Comparison of ENCODE assay signal across 17 cellular contexts in the genomic region with DNA sequence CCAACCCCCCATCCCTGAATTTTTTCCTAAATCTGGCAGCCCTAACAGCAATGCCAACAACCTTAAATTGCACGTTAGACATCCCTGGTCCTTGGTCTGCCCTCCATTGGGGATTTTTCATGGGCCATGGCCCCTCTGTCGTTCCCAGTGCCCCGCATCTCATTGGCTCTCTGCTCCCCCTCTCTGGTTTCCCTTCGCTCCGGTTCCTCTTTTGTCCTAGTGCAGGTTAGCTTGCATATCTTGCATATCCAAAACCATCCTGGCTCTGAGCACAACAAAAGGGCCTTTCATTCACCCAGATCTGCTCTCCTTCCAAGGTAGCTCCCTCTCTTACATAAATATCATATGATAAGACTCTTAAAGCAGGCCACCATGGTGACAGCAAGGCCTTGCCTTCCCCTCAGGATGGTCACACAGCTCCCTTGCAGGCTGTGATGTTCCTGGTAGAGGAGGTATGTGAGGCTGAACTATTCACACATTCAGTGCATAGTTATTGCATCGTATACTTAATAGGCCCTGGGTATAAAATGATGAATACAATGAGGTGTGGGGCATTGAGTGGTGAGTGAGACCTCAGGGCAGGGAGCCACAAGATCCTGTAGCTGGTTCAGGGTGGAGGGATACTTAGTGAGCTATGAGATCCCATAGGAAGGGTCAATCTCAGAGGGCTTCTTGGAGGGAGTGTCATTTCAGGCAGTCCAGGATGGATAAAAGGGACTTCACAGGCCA. TPM values are rescaled to one million over a fixed set of nuclear protein-coding genes. Genes with fewer than 3 reads are reported as not detected.
DNase-seq lines count a peak whose midpoint lies in the region; ATAC-seq and TF ChIP-seq lines count a peak whose summit lies in the region.
"Had no signal": no experiment of that assay in that cellular context is flagged by ENCODE, and none has a peak within 500 bp of the region (broad histone marks: within the 10 kb centered on the region; RNA-seq: fewer than 3 reads in every experiment).

No MANE protein-coding gene starts in this region.

- H3K9me3 Mint-ChIP-seq in activated naive CD4-positive, alpha-beta T cell treated with anti-CD3 and anti-CD28 coated beads, Interleukin-2, amount 50 U/mL, for 24 hours = no peaks in the 10 kb centered on the region
- no peaks in the 10 kb centered on the region for H3K9me3 Mint-ChIP-seq in activated naive CD4-positive, alpha-beta T cell treated with anti-CD3 and anti-CD28 coated beads for 36 hours
- H3K9me3 Mint-ChIP-seq in IgD-negative memory B cell (no peaks in the 10 kb centered on the region), activated B cell treated with CpG ODN at 0.5 μM for 24 hours (no peaks in the 10 kb centered on the region)
- no peaks in the 10 kb centered on the region for H3K9me3 Mint-ChIP-seq in stimulated activated effector memory CD8-positive, alpha-beta T cell treated with anti-CD3 and anti-CD28 coated beads, Interleukin-12 subunit alpha, Interleukin-12 subunit beta, amount 100 ng/mL, for 72 hours

- in situ Hi-C loops in ACHN (cut with HindIII; ENCODE audit: low pct_ligation_motif_present, low pct_unique_long_range_greater_than_20kb, low sequenced_read_pairs) = no loop called here

- ATAC-seq in activated B cell treated with CpG ODN at 0.5 μM for 24 hours (ENCODE audit: low read depth) = no peak
- ATAC-seq in stimulated activated effector memory CD8-positive, alpha-beta T cell treated with anti-CD3 and anti-CD28 coated beads, Interleukin-12 subunit alpha, Interleukin-12 subunit beta, amount 100 ng/mL, for 72 hours = no peak
- ATAC-seq: SK-N-SH treated with all-trans-retinoic acid at 6 μM for 48 hours had no signal

- H3K4me3 Mint-ChIP-seq in activated naive CD4-positive, alpha-beta T cell treated with anti-CD3 and anti-CD28 coated beads, Interleukin-2, amount 50 U/mL, for 24 hours = no peak overlapping the region
- H3K4me3 Mint-ChIP-seq in activated naive CD4-positive, alpha-beta T cell treated with anti-CD3 and anti-CD28 coated beads for 36 hours = no peak overlapping the region
- peak overlapping the region in 2 of 4 donors; percentile 62 for H3K4me3 Mint-ChIP-seq in IgD-negative memory B cell
- H3K4me3 Mint-ChIP-seq in activated B cell treated with CpG ODN at 0.5 μM for 24 hours = no peak overlapping the region
- H3K4me3 Mint-ChIP-seq in stimulated activated effector memory CD8-positive, alpha-beta T cell treated with anti-CD3 and anti-CD28 coated beads, Interleukin-12 subunit alpha, Interleukin-12 subunit beta, amount 100 ng/mL, for 72 hours = no peak overlapping the region

- peaks cover 10% of the 10 kb centered on the region for H3K27me3 Mint-ChIP-seq in activated naive CD4-positive, alpha-beta T cell treated with anti-CD3 and anti-CD28 coated beads, Interleukin-2, amount 50 U/mL, for 24 hours
- peaks cover 15% of the 10 kb centered on the region for H3K27me3 Mint-ChIP-seq in activated naive CD4-positive, alpha-beta T cell treated with anti-CD3 and anti-CD28 coated beads for 36 hours (ENCODE audit: low read depth)
- no peaks in the 10 kb centered on the region for H3K27me3 Mint-ChIP-seq in IgD-negative memory B cell
- H3K27me3 Mint-ChIP-seq in activated B cell treated with CpG ODN at 0.5 μM for 24 hours = no peaks in the 10 kb centered on the region

- H3K4me1 Mint-ChIP-seq in activated naive CD4-positive, alpha-beta T cell treated with anti-CD3 and anti-CD28 coated beads, Interleukin-2, amount 50 U/mL, for 24 hours = peaks cover 60% of the 10 kb centered on the region
- H3K4me1 Mint-ChIP-seq in activated naive CD4-positive, alpha-beta T cell treated with anti-CD3 and anti-CD28 coated beads for 36 hours (ENCODE audit: low read depth) = peaks cover 49% of the 10 kb centered on the region
- H3K4me1 Mint-ChIP-seq in IgD-negative memory B cell (peaks cover 42 to 57% (median 54%) of the 10 kb centered on the region in 3 donors), activated B cell treated with CpG ODN at 0.5 μM for 24 hours (peaks cover 74% of the 10 kb centered on the region)
- H3K4me1 Mint-ChIP-seq in stimulated activated effector memory CD8-positive, alpha-beta T cell treated with anti-CD3 and anti-CD28 coated beads, Interleukin-12 subunit alpha, Interleukin-12 subunit beta, amount 100 ng/mL, for 72 hours = peaks cover 73% of the 10 kb centered on the region

- intact Hi-C loops in activated naive CD4-positive, alpha-beta T cell treated with anti-CD3 and anti-CD28 coated beads for 36 hours (cut with micrococcal nuclease) = no loop called here
- intact Hi-C loops in activated B cell treated with CpG ODN at 0.5 μM for 24 hours (cut with micrococcal nuclease) = no loop called here

- H3K36me3 Mint-ChIP-seq in activated naive CD4-positive, alpha-beta T cell treated with anti-CD3 and anti-CD28 coated beads, Interleukin-2, amount 50 U/mL, for 24 hours = peaks cover 1% of the 10 kb centered on the region
- H3K36me3 Mint-ChIP-seq in activated naive CD4-positive, alpha-beta T cell treated with anti-CD3 and anti-CD28 coated beads for 36 hours (ENCODE audit: low read depth) = no peaks in the 10 kb centered on the region
- peaks cover 3% of the 10 kb centered on the region for H3K36me3 Mint-ChIP-seq in IgD-negative memory B cell
- H3K36me3 Mint-ChIP-seq in activated B cell treated with CpG ODN at 0.5 μM for 24 hours (ENCODE audit: low read depth) = no peaks in the 10 kb centered on the region
- H3K36me3 Mint-ChIP-seq in stimulated activated effector memory CD8-positive, alpha-beta T cell treated with anti-CD3 and anti-CD28 coated beads, Interleukin-12 subunit alpha, Interleukin-12 subunit beta, amount 100 ng/mL, for 72 hours = peaks cover 11% of the 10 kb centered on the region

- TF ChIP-seq CTCF in activated B cell treated with CpG ODN at 0.5 μM for 24 hours (IDR thresholded peaks at IDR 0.05) = no peak

- DNase-seq in activated naive CD4-positive, alpha-beta T cell treated with anti-CD3 and anti-CD28 coated beads for 36 hours = no peak
- no peak for DNase-seq in activated B cell treated with CpG ODN at 0.5 μM for 24 hours
- DNase-seq in stimulated activated effector memory CD8-positive, alpha-beta T cell treated with anti-CD3 and anti-CD28 coated beads, Interleukin-12 subunit alpha, Interleukin-12 subunit beta, amount 100 ng/mL, for 72 hours (ENCODE audit: low spot score in 2 of 2) = no peak
- no peak for DNase-seq in stimulated activated CD4-positive, alpha-beta T cell treated with anti-CD3 and anti-CD28 coated beads, Interleukin-12 subunit alpha, Interleukin-12 subunit beta, amount 100 ng/mL, for 4 hours
- no peak for DNase-seq in glomerular visceral epithelial cell (ENCODE audit: extremely low spot score)
- no peak for DNase-seq in ACHN
- DNase-seq: AML-193, Karpas-422, MM.1S, NCI-H1417, NCI-H1930, NCI-H2171 treated with DMSO at 0.1 percent for 48 hours, NCI-H510A treated with DMSO at 0.1 percent for 48 hours, OCI-M1 had no signal

- CTCF ChIA-PET in activated naive CD4-positive, alpha-beta T cell treated with anti-CD3 and anti-CD28 coated beads for 36 hours (lab: Charles Lee) = no interaction called here
- CTCF ChIA-PET in activated B cell treated with CpG ODN at 0.5 μM for 24 hours (lab: Charles Lee) = interaction anchor here (1.6 to 3.3 kb wide), 2 partner anchors 103 to 116 kb away, joined by 6 to 9 read pairs; no protein-coding TSS in a partner anchor

- POLR2A ChIA-PET in activated B cell treated with CpG ODN at 0.5 μM for 24 hours (lab: Charles Lee) = interaction anchor here (8.2 to 38.9 kb wide), 2 partner anchors 14 to 26 kb away, joined by 106 to 1269 read pairs; partner anchors contain the start of gene TENT5C

- peak overlapping the region; percentile 27 for H3K27ac Mint-ChIP-seq in activated naive CD4-positive, alpha-beta T cell treated with anti-CD3 and anti-CD28 coated beads, Interleukin-2, amount 50 U/mL, for 24 hours
- H3K27ac Mint-ChIP-seq in activated naive CD4-positive, alpha-beta T cell treated with anti-CD3 and anti-CD28 coated beads for 36 hours = no peak overlapping the region
- H3K27ac Mint-ChIP-seq in IgD-negative memory B cell (peak overlapping the region; percentile 57 to 77 (median 63)), activated B cell treated with CpG ODN at 0.5 μM for 24 hours (peak overlapping the region; percentile 50)
- H3K27ac Mint-ChIP-seq in stimulated activated effector memory CD8-positive, alpha-beta T cell treated with anti-CD3 and anti-CD28 coated beads, Interleukin-12 subunit alpha, Interleukin-12 subunit beta, amount 100 ng/mL, for 72 hours = peak overlapping the region; percentile 29

RNA-seq across cellular contexts. Expression of gene TENT5C, which starts 45.2 kb away (rescaled TPM):
- total RNA-seq in activated naive CD4-positive, alpha-beta T cell treated with anti-CD3 and anti-CD28 coated beads for 36 hours = 10 to 100 TPM; 10.7 to 11.2 TPM
- polyA plus RNA-seq in IgD-negative memory B cell = 33.4 TPM
- 56.2 and 59.3 TPM in 2 replicates for total RNA-seq in activated B cell treated with CpG ODN at 0.5 μM for 24 hours
